14 cellular contexts compared by ENCODE assay signal in genomic region chr19:38704488-38705026, GRCh38. TPM values are rescaled to one million over a fixed set of nuclear protein-coding genes. Genes with fewer than 3 reads are reported as not detected.
A peak's percentile ranks its signal among the peaks of the same experiment; 100 is the strongest.
DNase-seq lines count a peak whose midpoint lies in the region; ATAC-seq, FAIRE-seq and TF ChIP-seq lines count a peak whose summit lies in the region.
"Had no signal": no experiment of that assay in that cellular context is flagged by ENCODE, and none has a peak within 500 bp of the region (broad histone marks: within the 10 kb centered on the region; RNA-seq: fewer than 3 reads in every experiment).

No MANE protein-coding gene starts in this region.

- ATAC-seq in HG03039 (IDR thresholded peaks at IDR 0.05; ENCODE audit: unreplicated experiment), result no peak
- ATAC-seq in GM18867 (IDR thresholded peaks at IDR 0.05; ENCODE audit: unreplicated experiment), result no peak
- no peak for ATAC-seq in GM21515 (IDR thresholded peaks at IDR 0.05; ENCODE audit: unreplicated experiment)
- ATAC-seq: activated CD8-positive, alpha-beta T cell treated with anti-CD3 and anti-CD28 coated beads for 36 hours; left lobe of liver had no signal

- DNase-seq in Calu3, result no peak
- DNase-seq in H9, result no peak
- DNase-seq in bronchial epithelial cell (ENCODE audit: low read depth), result no peak
- peak; percentile 37 for DNase-seq in mesendoderm
- DNase-seq in SJCRH30, result no peak
- DNase-seq: activated CD8-positive, alpha-beta T cell treated with anti-CD3 and anti-CD28 coated beads for 36 hours; naive B cell; NCI-H446 had no signal

- no peak overlapping the region for H3K18ac ChIP-seq in H9 (ENCODE audit: insufficient read length, low read depth, low read length)
- no peak overlapping the region for H3K18ac ChIP-seq in mesendoderm (ENCODE audit: low read length)

- no peak overlapping the region for H3K56ac ChIP-seq in H9 (ENCODE audit: insufficient read length, low read depth, low read length)
- no peak overlapping the region for H3K56ac ChIP-seq in mesendoderm (ENCODE audit: low read length)

- no peaks in the 10 kb centered on the region for H3K23me2 ChIP-seq in H9 (ENCODE audit: insufficient read length, low read depth, low read length, poor library complexity, severe bottlenecking)

- no peaks in the 10 kb centered on the region for H3K27me3 ChIP-seq in H9 (ENCODE audit: insufficient read depth, low read length)
- no peaks in the 10 kb centered on the region for H3K27me3 ChIP-seq in bronchial epithelial cell (ENCODE audit: control insufficient read depth, insufficient read depth, low read length)
- no peaks in the 10 kb centered on the region for H3K27me3 ChIP-seq in mesendoderm (ENCODE audit: insufficient read depth, low read length, poor library complexity)
- H3K27me3 ChIP-seq in SJCRH30, result no peaks in the 10 kb centered on the region
- H3K27me3 ChIP-seq: BLaER1 had no signal

- no peaks in the 10 kb centered on the region; the same call in 1 of the 2 replicates for H3K79me2 ChIP-seq in H9 (ENCODE audit: insufficient read depth, low read length)
- peaks cover 6% of the 10 kb centered on the region for H3K79me2 ChIP-seq in mesendoderm (ENCODE audit: control insufficient read depth, insufficient read depth, low read length)

- no CpG with 5 or more reads among the region's 13 CpGs for WGBS in H9 (ENCODE audit: extremely low coverage, insufficient read length, low lambda C conversion rate)
- no CpG with 5 or more reads among the region's 13 CpGs for WGBS in mesendoderm (ENCODE audit: extremely low coverage, insufficient coverage, low lambda C conversion rate)

- H3K4me3 ChIP-seq in bronchial epithelial cell (ENCODE audit: low read depth, low read length), result no peak overlapping the region
- no peak overlapping the region for H3K4me3 ChIP-seq in mesendoderm (ENCODE audit: low read length)
- no peak overlapping the region for H3K4me3 ChIP-seq in SJCRH30
- H3K4me3 ChIP-seq: BLaER1, SK-N-MC had no signal

- H3K4me1 Mint-ChIP-seq in Calu3 (ENCODE audit: low read depth, unreplicated experiment) (peaks cover 64% of the 10 kb centered on the region), H9 (0 out of 4 replicates have a peak, but pooled peaks cover 0 to 2% of the 10 kb centered on the region in 2 experiments)

- H4K20me1 ChIP-seq in H9 (ENCODE audit: control insufficient read depth, insufficient read depth, insufficient read length), result no peaks in the 10 kb centered on the region

- H3K79me1 ChIP-seq in H9 (ENCODE audit: insufficient read depth, low read depth, low read length, poor library complexity, severe bottlenecking) (no peaks in the 10 kb centered on the region), mesendoderm (ENCODE audit: low read length) (peaks cover 10% of the 10 kb centered on the region)

- no peak overlapping the region for H2BK12ac ChIP-seq in H9 (ENCODE audit: insufficient read length, low read depth, low read length)

- H3K9ac ChIP-seq in H9 (ENCODE audit: extremely low read depth, insufficient read length, low read length), result no peak overlapping the region
- no peak overlapping the region for H3K9ac ChIP-seq in mesendoderm (ENCODE audit: low read length)
- H3K9ac ChIP-seq: BLaER1 had no signal

- H2AFZ ChIP-seq in H9 (ENCODE audit: low read length), result no peak overlapping the region

- no peak overlapping the region for H4K91ac ChIP-seq in H9 (ENCODE audit: insufficient read length, low read depth, low read length)

- H3K9me3 Mint-ChIP-seq in Calu3 (ENCODE audit: low read depth, unreplicated experiment) (no peaks in the 10 kb centered on the region), H9 (no peaks in the 10 kb centered on the region; a peak in 1 of 5 replicates)
- H3K9me3 Mint-ChIP-seq: activated CD8-positive, alpha-beta T cell treated with anti-CD3 and anti-CD28 coated beads for 36 hours; naive B cell had no signal

- intact Hi-C loops in Calu3 (cut with micrococcal nuclease; ENCODE audit: unreplicated experiment), result no loop called here

- H2BK15ac ChIP-seq in H9 (ENCODE audit: low read depth, low read length), result no peak overlapping the region
- no peak overlapping the region for H2BK15ac ChIP-seq in mesendoderm (replicated peaks; ENCODE audit: low read depth)

- no peak overlapping the region for H2BK20ac ChIP-seq in H9 (ENCODE audit: low read depth, low read length, poor library complexity, severe bottlenecking)

- H3K4me1 ChIP-seq in H9 (ENCODE audit: insufficient read depth, low read length), result no peaks in the 10 kb centered on the region
- H3K4me1 ChIP-seq in mesendoderm (ENCODE audit: control insufficient read depth, low read depth, low read length), result no peaks in the 10 kb centered on the region
- peaks cover 38% of the 10 kb centered on the region for H3K4me1 ChIP-seq in SJCRH30

- BruUV-seq in Calu3 (replicated peaks; lab: Mats Ljungman, UMichigan), result no TSS peak

- H2BK120ac ChIP-seq in H9 (ENCODE audit: low read depth, low read length, poor library complexity, severe bottlenecking) (no peak overlapping the region), mesendoderm (ENCODE audit: low read depth, low read length) (no peak overlapping the region)

- H2AK5ac ChIP-seq in H9 (ENCODE audit: insufficient read length, low read length), result no peak overlapping the region
- no peak overlapping the region for H2AK5ac ChIP-seq in mesendoderm (ENCODE audit: low read length)

- H4K8ac ChIP-seq in H9 (replicated peaks; ENCODE audit: insufficient read length, low read depth, low read length), result no peak overlapping the region
- no peak overlapping the region for H4K8ac ChIP-seq in mesendoderm (ENCODE audit: low read depth, low read length)

- H3K14ac ChIP-seq in H9 (ENCODE audit: insufficient read depth, low read length), result no peak overlapping the region

- H3T11ph ChIP-seq in H9 (ENCODE audit: low read length), result no peak overlapping the region

- H3K36me3 Mint-ChIP-seq in Calu3 (ENCODE audit: insufficient read depth, unreplicated experiment) (peaks cover 100% of the 10 kb centered on the region), H9 (ENCODE audit: insufficient read depth in 1 of 3, low read depth in 3 of 3) (peaks cover 40 to 90% (median 74%) of the 10 kb centered on the region in 3 experiments)
- H3K36me3 Mint-ChIP-seq: naive B cell had no signal

- H2BK5ac ChIP-seq in H9 (ENCODE audit: insufficient read length, low read length) (no peak overlapping the region), mesendoderm (ENCODE audit: low read length) (no peak overlapping the region)

- no peak overlapping the region for H3K23ac ChIP-seq in H9 (ENCODE audit: insufficient read length, low read depth, low read length)
- no peak overlapping the region for H3K23ac ChIP-seq in mesendoderm (ENCODE audit: low read length)

- no peak for TF ChIP-seq CTCF in Calu3 (IDR thresholded peaks at IDR 0.05; ENCODE audit: unreplicated experiment)
- TF ChIP-seq CTCF in H9 (conservative IDR thresholded peaks at IDR 0.05), result peak; percentile 21; the same call in 1 of the 3 replicates
- TF ChIP-seq CTCF in bronchial epithelial cell (IDR thresholded peaks at IDR 0.05; ENCODE audit: insufficient read depth, low read length, severe bottlenecking), result no peak

- H3K27me3 Mint-ChIP-seq in Calu3 (ENCODE audit: unreplicated experiment) (no peaks in the 10 kb centered on the region), H9 (ENCODE audit: low read depth) (no peaks in the 10 kb centered on the region; the same call in 1 of the 2 replicates)
- H3K27me3 Mint-ChIP-seq: activated CD8-positive, alpha-beta T cell treated with anti-CD3 and anti-CD28 coated beads for 36 hours; naive B cell had no signal

- H3K9me3 ChIP-seq in H9 (ENCODE audit: control insufficient read depth, low read depth, low read length) (no peaks in the 10 kb centered on the region), SJCRH30 (replicated peaks) (no peaks in the 10 kb centered on the region)
- H3K9me3 ChIP-seq: BLaER1 had no signal

- no peak overlapping the region for H3K4ac ChIP-seq in H9 (ENCODE audit: low read depth, low read length)
- H3K4ac ChIP-seq in mesendoderm (ENCODE audit: low read depth, low read length), result no peak overlapping the region

- H3K4me3 Mint-ChIP-seq in Calu3 (ENCODE audit: low read depth, unreplicated experiment), result no peak overlapping the region
- no peak overlapping the region for H3K4me3 Mint-ChIP-seq in H9
- H3K4me3 Mint-ChIP-seq: activated CD8-positive, alpha-beta T cell treated with anti-CD3 and anti-CD28 coated beads for 36 hours had no signal

- H3K4me2 ChIP-seq in H9 (ENCODE audit: insufficient read depth, insufficient read length, low read length) (no peak overlapping the region), mesendoderm (ENCODE audit: low read length) (no peak overlapping the region)
- H3K4me2 ChIP-seq: BLaER1 had no signal

- CTCF ChIA-PET in Calu3 (lab: Charles Lee), result interaction anchor here (1.0 kb wide), 2 partner anchors 21 to 46 kb away, joined by 3 to 5 read pairs; no protein-coding TSS in a partner anchor

- peak; percentile 68 for FAIRE-seq in bronchial epithelial cell (lab: Jason Lieb, UNC)

- no peak overlapping the region for H4K5ac ChIP-seq in H9 (ENCODE audit: insufficient read length, low read depth, low read length)
- H4K5ac ChIP-seq in mesendoderm (ENCODE audit: low read length), result no peak overlapping the region

- H3K36me3 ChIP-seq in bronchial epithelial cell (ENCODE audit: control insufficient read depth, insufficient read depth, low read length) (peaks cover 88% of the 10 kb centered on the region), mesendoderm (ENCODE audit: control insufficient read depth, insufficient read depth, low read length) (peaks cover 26% of the 10 kb centered on the region), SJCRH30 (peaks cover 66% of the 10 kb centered on the region)

- no peak overlapping the region for H3K27ac ChIP-seq in H9 (ENCODE audit: insufficient read length, low read depth, low read length)
- no peak overlapping the region for H3K27ac ChIP-seq in mesendoderm (ENCODE audit: low read depth, low read length)
- no peak overlapping the region for H3K27ac ChIP-seq in SJCRH30
- H3K27ac ChIP-seq: SK-N-MC had no signal

- peak overlapping the region; percentile 51 for H3K27ac Mint-ChIP-seq in Calu3 (ENCODE audit: unreplicated experiment)
- H3K27ac Mint-ChIP-seq in H9, result peak overlapping the region in 2 of 3 experiments; percentile 27; a peak in 3 of 7 replicates
- H3K27ac Mint-ChIP-seq: activated CD8-positive, alpha-beta T cell treated with anti-CD3 and anti-CD28 coated beads for 36 hours had no signal

RNA-seq across cellular contexts. Expression of gene CAPN12, which starts 39.7 kb away (rescaled TPM):
- total RNA-seq in Calu3 (2022) (14.5 and 14.7 TPM in 2 replicates), H9 (2021) (10.3 and 10.5 TPM in 2 replicates), bronchial epithelial cell (6.6 and 6.8 TPM in 2 replicates)
- polyA plus RNA-seq in mesendoderm (2013, experiment 1 of 2), result 6.6 TPM
- 6.5 TPM for polyA plus RNA-seq in mesendoderm (2013, experiment 2 of 2)
- not detected in 2 replicates for total RNA-seq in SJCRH30 (2014; rRNA removed; shearing (Covaris generic))

RNA-seq across cellular contexts. Expression of gene ACTN4, which starts 57.1 kb away (rescaled TPM):
- total RNA-seq in Calu3 (2022) (1,462 and 1,577 TPM in 2 replicates), H9 (2021) (369 and 386 TPM in 2 replicates), bronchial epithelial cell (130 and 135 TPM in 2 replicates)
- 294 TPM for polyA plus RNA-seq in mesendoderm (2013, experiment 1 of 2)
- polyA plus RNA-seq in mesendoderm (2013, experiment 2 of 2), result 302 TPM
- 166 and 192 TPM in 2 replicates for total RNA-seq in SJCRH30 (2014; rRNA removed; shearing (Covaris generic))
